ENCODE assay signal across 22 cellular contexts in genomic region chr4:165297626-165298025, GRCh38. TPM values are rescaled to one million over a fixed set of nuclear protein-coding genes. Genes with fewer than 3 reads are reported as not detected.
DNase-seq lines count a peak whose midpoint lies in the region; ATAC-seq, FAIRE-seq and TF ChIP-seq lines count a peak whose summit lies in the region.
"Had no signal": no experiment of that assay in that cellular context is flagged by ENCODE, and none has a peak within 500 bp of the region (broad histone marks: within the 10 kb centered on the region; RNA-seq: fewer than 3 reads in every experiment).

No MANE protein-coding gene starts in this region.

- no peak overlapping the region for H3K27ac Mint-ChIP-seq in activated CD4-positive, alpha-beta T cell treated with anti-CD3 and anti-CD28 coated beads, Interleukin-2, amount 10 ng/mL, durations not matched to agents 7 days and 5 days
- H3K27ac Mint-ChIP-seq: CD4-positive, alpha-beta memory T cell; CD4-positive, CD25-positive, alpha-beta regulatory T cell; CD8-positive, alpha-beta memory T cell had no signal

- no peak overlapping the region for H3K9ac ChIP-seq in trophoblast cell (ENCODE audit: low read length)
- H3K9ac ChIP-seq: BLaER1 had no signal

- no peak overlapping the region for H2AK5ac ChIP-seq in trophoblast cell (ENCODE audit: low read length)

- H2AFZ ChIP-seq in trophoblast cell (ENCODE audit: insufficient read depth, low read length, poor library complexity): no peak overlapping the region

- H4K91ac ChIP-seq in trophoblast cell (ENCODE audit: low read depth, low read length): no peak overlapping the region

- no peak overlapping the region for H4K8ac ChIP-seq in trophoblast cell (ENCODE audit: low read depth, low read length)

- peak; percentile 26 for FAIRE-seq in GM12891 (lab: Jason Lieb, UNC)
- FAIRE-seq: GM12892, GM18507 had no signal

- no peak overlapping the region for H3K4me3 Mint-ChIP-seq in activated CD4-positive, alpha-beta T cell treated with anti-CD3 and anti-CD28 coated beads, Interleukin-2, amount 10 ng/mL, durations not matched to agents 7 days and 5 days
- H3K4me3 Mint-ChIP-seq: CD14-positive monocyte; CD4-positive, alpha-beta memory T cell; CD4-positive, CD25-positive, alpha-beta regulatory T cell; CD8-positive, alpha-beta memory T cell had no signal

- POLR2A ChIA-PET in activated CD4-positive, alpha-beta T cell treated with anti-CD3 and anti-CD28 coated beads, Interleukin-2, amount 10 ng/mL, durations not matched to agents 7 days and 5 days (lab: Charles Lee): no interaction called here

- no peak overlapping the region for H2BK5ac ChIP-seq in trophoblast cell (ENCODE audit: low read depth, low read length, poor library complexity)

- peaks cover 0 to 5% of the 10 kb centered on the region in 2 experiments for H3K36me3 ChIP-seq in trophoblast cell (ENCODE audit: control insufficient read depth in 1 of 2, insufficient read depth in 2 of 2, low read length in 2 of 2)
- H3K36me3 ChIP-seq: BE2C had no signal

- H2BK120ac ChIP-seq in trophoblast cell (ENCODE audit: insufficient read depth, low read length, poor library complexity): no peak overlapping the region

- H4K12ac ChIP-seq in trophoblast cell (ENCODE audit: low read depth, low read length): no peak overlapping the region

- no peaks in the 10 kb centered on the region for H3K9me3 Mint-ChIP-seq in activated CD4-positive, alpha-beta T cell treated with anti-CD3 and anti-CD28 coated beads, Interleukin-2, amount 10 ng/mL, durations not matched to agents 7 days and 5 days
- H3K9me3 Mint-ChIP-seq: CD14-positive monocyte; CD4-positive, alpha-beta memory T cell; CD4-positive, CD25-positive, alpha-beta regulatory T cell; CD8-positive, alpha-beta memory T cell had no signal

- H3K4me1 ChIP-seq in trophoblast cell (ENCODE audit: control insufficient read depth in 1 of 2, insufficient read depth in 2 of 2, low read length in 2 of 2): no peaks in the 10 kb centered on the region
- H3K4me1 ChIP-seq: BE2C had no signal

- no peak overlapping the region for H2BK12ac ChIP-seq in trophoblast cell (ENCODE audit: low read length)

- TF ChIP-seq POLR2A in GM12891 (IDR thresholded peaks at IDR 0.05; ENCODE audit: low read depth, low read length): no peak

- no peak overlapping the region for H3K4ac ChIP-seq in trophoblast cell (ENCODE audit: low read depth, low read length)

- H3K79me2 ChIP-seq in trophoblast cell (ENCODE audit: control insufficient read depth, insufficient read depth, low read length, poor library complexity): no peaks in the 10 kb centered on the region

- no peak for ATAC-seq in HG02588 (IDR thresholded peaks at IDR 0.05; ENCODE audit: unreplicated experiment)

- H3K79me1 ChIP-seq in trophoblast cell (ENCODE audit: low read length): no peaks in the 10 kb centered on the region

- no peak overlapping the region for H3K23ac ChIP-seq in trophoblast cell (ENCODE audit: low read length)

- no peaks in the 10 kb centered on the region for H3K9me3 ChIP-seq in trophoblast cell (ENCODE audit: insufficient read depth, low read depth, low read length)
- H3K9me3 ChIP-seq: BE2C, BLaER1 had no signal

- no peaks in the 10 kb centered on the region for H3K27me3 ChIP-seq in trophoblast cell (ENCODE audit: insufficient read depth, low read length)
- H3K27me3 ChIP-seq: BLaER1 had no signal

- peaks cover 44% of the 10 kb centered on the region for H3K4me1 Mint-ChIP-seq in activated CD4-positive, alpha-beta T cell treated with anti-CD3 and anti-CD28 coated beads, Interleukin-2, amount 10 ng/mL, durations not matched to agents 7 days and 5 days

- no peak overlapping the region for H3K4me2 ChIP-seq in trophoblast cell (ENCODE audit: low read length)
- H3K4me2 ChIP-seq: BLaER1 had no signal

- DNase-seq in GM12891 (ENCODE audit: insufficient read length, low spot score): no peak
- peak; percentile 87 to 91 for DNase-seq in NCI-H526 (lab: John Stamatoyannopoulos, UW)
- DNase-seq in trophoblast cell: peak; percentile 61 to 76
- no peak for DNase-seq in activated CD4-positive, alpha-beta T cell treated with anti-CD3 and anti-CD28 coated beads, Interleukin-2, amount 10 ng/mL, durations not matched to agents 7 days and 5 days
- DNase-seq: 8988T; ACHN; BE2C; C1 segment of cervical spinal cord; CD4-positive, alpha-beta memory T cell; CD4-positive, CD25-positive, alpha-beta regulatory T cell; CD8-positive, alpha-beta memory T cell; COR-L47; DMS 273 treated with DMSO at 0.1 percent for 48 hours; DMS153; DMS53; DMS79 treated with DMSO at 0.1 percent for 48 hours; GF-D8 had no signal

- H3K4me3 ChIP-seq in trophoblast cell (ENCODE audit: low read depth, low read length): no peak overlapping the region
- H3K4me3 ChIP-seq: BLaER1 had no signal

- CTCF ChIA-PET in activated CD4-positive, alpha-beta T cell treated with anti-CD3 and anti-CD28 coated beads, Interleukin-2, amount 10 ng/mL, durations not matched to agents 7 days and 5 days (lab: Charles Lee): no interaction called here

- H3K14ac ChIP-seq in trophoblast cell (ENCODE audit: low read length): no peak overlapping the region

- H3K18ac ChIP-seq in trophoblast cell (ENCODE audit: low read length): no peak overlapping the region

- no CpG with 5 or more reads among the region's 8 CpGs for WGBS in trophoblast cell (ENCODE audit: extremely low coverage, insufficient coverage, insufficient read length)

- H3K27ac ChIP-seq in trophoblast cell (ENCODE audit: low read depth, low read length): no peak overlapping the region
- H3K27ac ChIP-seq: BLaER1 had no signal

- H3K36me3 Mint-ChIP-seq in activated CD4-positive, alpha-beta T cell treated with anti-CD3 and anti-CD28 coated beads, Interleukin-2, amount 10 ng/mL, durations not matched to agents 7 days and 5 days (ENCODE audit: low read depth): peaks cover 46% of the 10 kb centered on the region

- no peaks in the 10 kb centered on the region for H3K27me3 Mint-ChIP-seq in activated CD4-positive, alpha-beta T cell treated with anti-CD3 and anti-CD28 coated beads, Interleukin-2, amount 10 ng/mL, durations not matched to agents 7 days and 5 days
- H3K27me3 Mint-ChIP-seq: CD4-positive, alpha-beta memory T cell; CD4-positive, CD25-positive, alpha-beta regulatory T cell; CD8-positive, alpha-beta memory T cell had no signal

TF ChIP-seq in GM12891, 5 proteins besides CTCF, POLR2A, EP300 and RAD21:
- TF ChIP-seq TAF1 (IDR thresholded peaks at IDR 0.05; ENCODE audit: low read depth, low read length) (no peak), PAX5 (IDR thresholded peaks at IDR 0.05; ENCODE audit: insufficient read depth, low read length, severe bottlenecking) (no peak), SPI1 (IDR thresholded peaks at IDR 0.05; ENCODE audit: low read depth, low read length) (no peak), POU2F2 (IDR thresholded peaks at IDR 0.05; ENCODE audit: low read depth, low read length) (no peak), POLR2AphosphoS5 (IDR thresholded peaks at IDR 0.05; ENCODE audit: low read depth, low read length) (no peak)

RNA-seq across cellular contexts. Expression of gene MSMO1, which starts 29.8 kb away (rescaled TPM):
- 16.9 TPM for polyA plus RNA-seq in GM12891 (2012; ENCODE audit: low read depth, missing spikeins)
- polyA plus RNA-seq in trophoblast cell (2013): 219 and 220 TPM in 2 replicates
- 10 to 100 TPM; 35.9 to 44.7 TPM for total RNA-seq in activated CD4-positive, alpha-beta T cell treated with anti-CD3 and anti-CD28 coated beads, Interleukin-2, amount 10 ng/mL, durations not matched to agents 7 days and 5 days

Comparison
In these comparisons a context has a peak if more than half of its experiments do, and no peak if none do; other contexts are left out.
1. DNase-seq: peak in NCI-H526 (2 of 2) and trophoblast cell (2 of 2); none in GM12891 (single experiment) and activated CD4-positive, alpha-beta T cell treated with anti-CD3 and anti-CD28 coated beads, Interleukin-2, amount 10 ng/mL, durations not matched to agents 7 days and 5 days (single experiment).